ENCODE assay signal across 15 cellular contexts in genomic region chr13:45966715-45967114, GRCh38.
DNase-seq lines count a peak whose midpoint lies in the region; ATAC-seq and TF ChIP-seq lines count a peak whose summit lies in the region.
"Had no signal": no experiment of that assay in that cellular context is flagged by ENCODE, and none has a peak within 500 bp of the region (broad histone marks: within the 10 kb centered on the region; RNA-seq: fewer than 3 reads in every experiment).

No MANE protein-coding gene starts in this region.

- peak overlapping the region; percentile 82 for H3K27ac Mint-ChIP-seq in activated T-cell treated with anti-CD3 and anti-CD28 coated beads, Interleukin-2, amount 50 U/mL, for 24 hours
- H3K27ac Mint-ChIP-seq in CD8-positive, alpha-beta T cell = peak overlapping the region; percentile 7
- peak overlapping the region; percentile 43 for H3K27ac Mint-ChIP-seq in activated CD4-positive, alpha-beta memory T cell treated with anti-CD3 and anti-CD28 coated beads for 36 hours
- peak overlapping the region; percentile 6 for H3K27ac Mint-ChIP-seq in central memory CD8-positive, alpha-beta T cell (ENCODE audit: low read depth)
- H3K27ac Mint-ChIP-seq in mesothelial cell of epicardium = no peak overlapping the region

- POLR2A ChIA-PET in CD8-positive, alpha-beta T cell (lab: Charles Lee) = no interaction called here
- POLR2A ChIA-PET in activated CD4-positive, alpha-beta memory T cell treated with anti-CD3 and anti-CD28 coated beads for 36 hours (lab: Charles Lee) = no interaction called here

- H3K36me3 ChIP-seq in CD8-positive, alpha-beta T cell (ENCODE audit: insufficient read depth, low read length) = peaks cover 47% of the 10 kb centered on the region

- no peak overlapping the region for H3K4me3 Mint-ChIP-seq in activated T-cell treated with anti-CD3 and anti-CD28 coated beads, Interleukin-2, amount 50 U/mL, for 24 hours
- no peak overlapping the region for H3K4me3 Mint-ChIP-seq in CD8-positive, alpha-beta T cell
- H3K4me3 Mint-ChIP-seq in activated CD4-positive, alpha-beta memory T cell treated with anti-CD3 and anti-CD28 coated beads for 36 hours = no peak overlapping the region
- no peak overlapping the region for H3K4me3 Mint-ChIP-seq in central memory CD8-positive, alpha-beta T cell
- no peak overlapping the region for H3K4me3 Mint-ChIP-seq in mesothelial cell of epicardium

- H3K36me3 Mint-ChIP-seq in activated T-cell treated with anti-CD3 and anti-CD28 coated beads, Interleukin-2, amount 50 U/mL, for 24 hours (ENCODE audit: low read depth) = peaks cover 88% of the 10 kb centered on the region
- peaks cover 84% of the 10 kb centered on the region for H3K36me3 Mint-ChIP-seq in CD8-positive, alpha-beta T cell
- peaks cover 41% of the 10 kb centered on the region for H3K36me3 Mint-ChIP-seq in activated CD4-positive, alpha-beta memory T cell treated with anti-CD3 and anti-CD28 coated beads for 36 hours
- peaks cover 54% of the 10 kb centered on the region for H3K36me3 Mint-ChIP-seq in central memory CD8-positive, alpha-beta T cell (ENCODE audit: insufficient read depth)
- H3K36me3 Mint-ChIP-seq in mesothelial cell of epicardium = peaks cover 46% of the 10 kb centered on the region

- no peaks in the 10 kb centered on the region for H3K9me3 ChIP-seq in CD8-positive, alpha-beta T cell (ENCODE audit: low read length)
- H3K9me3 ChIP-seq: Caco-2 had no signal

- no peaks in the 10 kb centered on the region for H3K9me3 Mint-ChIP-seq in activated T-cell treated with anti-CD3 and anti-CD28 coated beads, Interleukin-2, amount 50 U/mL, for 24 hours
- no peaks in the 10 kb centered on the region for H3K9me3 Mint-ChIP-seq in CD8-positive, alpha-beta T cell
- H3K9me3 Mint-ChIP-seq in activated CD4-positive, alpha-beta memory T cell treated with anti-CD3 and anti-CD28 coated beads for 36 hours = no peaks in the 10 kb centered on the region
- no peaks in the 10 kb centered on the region for H3K9me3 Mint-ChIP-seq in central memory CD8-positive, alpha-beta T cell
- no peaks in the 10 kb centered on the region for H3K9me3 Mint-ChIP-seq in mesothelial cell of epicardium

- H3K4me1 Mint-ChIP-seq in activated T-cell treated with anti-CD3 and anti-CD28 coated beads, Interleukin-2, amount 50 U/mL, for 24 hours (ENCODE audit: low read depth) = peaks cover 21% of the 10 kb centered on the region
- peaks cover 5% of the 10 kb centered on the region for H3K4me1 Mint-ChIP-seq in CD8-positive, alpha-beta T cell (ENCODE audit: low read depth)
- H3K4me1 Mint-ChIP-seq in activated CD4-positive, alpha-beta memory T cell treated with anti-CD3 and anti-CD28 coated beads for 36 hours (ENCODE audit: low read depth) = peaks cover 13% of the 10 kb centered on the region
- H3K4me1 Mint-ChIP-seq in central memory CD8-positive, alpha-beta T cell = peaks cover 6% of the 10 kb centered on the region
- no peaks in the 10 kb centered on the region for H3K4me1 Mint-ChIP-seq in mesothelial cell of epicardium

- H3K4me3 ChIP-seq in CD8-positive, alpha-beta T cell (ENCODE audit: low read depth, low read length) = no peak overlapping the region

- no peaks in the 10 kb centered on the region for H3K27me3 Mint-ChIP-seq in activated T-cell treated with anti-CD3 and anti-CD28 coated beads, Interleukin-2, amount 50 U/mL, for 24 hours
- no peaks in the 10 kb centered on the region for H3K27me3 Mint-ChIP-seq in CD8-positive, alpha-beta T cell (ENCODE audit: low read depth)
- H3K27me3 Mint-ChIP-seq in activated CD4-positive, alpha-beta memory T cell treated with anti-CD3 and anti-CD28 coated beads for 36 hours = no peaks in the 10 kb centered on the region
- no peaks in the 10 kb centered on the region for H3K27me3 Mint-ChIP-seq in central memory CD8-positive, alpha-beta T cell
- no peaks in the 10 kb centered on the region for H3K27me3 Mint-ChIP-seq in mesothelial cell of epicardium (ENCODE audit: low read depth)

- no peaks in the 10 kb centered on the region for H3K27me3 ChIP-seq in CD8-positive, alpha-beta T cell (ENCODE audit: insufficient read depth, low read length)

- CTCF ChIA-PET in CD8-positive, alpha-beta T cell (lab: Charles Lee) = no interaction called here
- CTCF ChIA-PET in activated CD4-positive, alpha-beta memory T cell treated with anti-CD3 and anti-CD28 coated beads for 36 hours (lab: Charles Lee) = no interaction called here

- no peak for ATAC-seq in CD8-positive, alpha-beta T cell
- no peak for ATAC-seq in central memory CD8-positive, alpha-beta T cell (replicated peaks; ENCODE audit: extremely low read depth, poor library complexity, severe bottlenecking)

- no peak for DNase-seq in activated T-cell treated with anti-CD3 and anti-CD28 coated beads, Interleukin-2, amount 50 U/mL, for 24 hours
- no peak for DNase-seq in activated T-cell treated with anti-CD3 and anti-CD28 coated beads, Interleukin-2, amount 50 U/mL, for 48 hours
- DNase-seq in CD8-positive, alpha-beta T cell = no peak
- no peak for DNase-seq in activated CD4-positive, alpha-beta memory T cell treated with anti-CD3 and anti-CD28 coated beads for 36 hours
- no peak for DNase-seq in central memory CD8-positive, alpha-beta T cell (ENCODE audit: low spot score in 2 of 2)
- no peak for DNase-seq in central memory CD4-positive, alpha-beta T cell
- DNase-seq in mesothelial cell of epicardium (ENCODE audit: low spot score in 2 of 2, unreplicated experiment in 2 of 2) = no peak
- DNase-seq: C1 segment of cervical spinal cord, Caco-2, DMS153, NCI-H1048, NCI-H1436 treated with DMSO at 0.1 percent for 48 hours, NCI-H2081, NCI-H748 treated with DMSO at 0.1 percent for 48 hours, RPMI8226 had no signal

- intact Hi-C loops in CD8-positive, alpha-beta T cell (cut with DNase I, micrococcal nuclease) = no loop called here
- intact Hi-C loops in activated CD4-positive, alpha-beta memory T cell treated with anti-CD3 and anti-CD28 coated beads for 36 hours (cut with micrococcal nuclease) = loop anchor here (5.0 kb wide), 1 partner anchor 56 kb away; no protein-coding TSS in a partner anchor

- H3K4me1 ChIP-seq in CD8-positive, alpha-beta T cell (ENCODE audit: insufficient read depth, low read length) = no peaks in the 10 kb centered on the region
- H3K4me1 ChIP-seq: Caco-2 had no signal

- TF ChIP-seq CTCF in CD8-positive, alpha-beta T cell (IDR thresholded peaks at IDR 0.05) = no peak
- TF ChIP-seq CTCF in mesothelial cell of epicardium (IDR thresholded peaks at IDR 0.05; ENCODE audit: unreplicated experiment) = no peak

- no peak overlapping the region for H3K27ac ChIP-seq in CD8-positive, alpha-beta T cell (ENCODE audit: low read depth, low read length)
